In the genomic region with DNA sequence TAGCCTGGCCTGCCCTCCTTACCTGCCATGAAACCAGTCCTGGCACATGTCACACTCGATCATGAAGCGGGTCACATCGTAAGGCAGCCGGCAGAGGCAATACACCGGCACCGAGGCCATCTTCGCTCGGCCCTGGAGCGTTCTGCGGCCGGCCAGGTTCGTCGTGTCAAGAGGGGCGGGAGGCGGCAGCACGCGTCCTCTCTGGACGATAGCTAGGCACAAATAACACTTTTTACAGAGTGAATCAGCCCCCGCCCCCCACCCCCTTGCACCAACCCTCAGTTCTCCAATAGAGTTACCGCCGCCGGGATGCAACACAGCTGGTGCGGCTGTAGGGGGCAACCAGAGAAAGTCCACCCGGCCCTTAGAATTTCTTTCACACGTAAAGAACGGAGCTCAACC, we compare ENCODE assay signal across 1 cellular context.
TF ChIP-seq lines count a peak whose summit lies in the region.

No MANE protein-coding gene starts in this region.

TF ChIP-seq in HEK293, 187 proteins besides CTCF, POLR2A, EP300 and RAD21 (continued from another document):
- TF ChIP-seq, protein P1, sequence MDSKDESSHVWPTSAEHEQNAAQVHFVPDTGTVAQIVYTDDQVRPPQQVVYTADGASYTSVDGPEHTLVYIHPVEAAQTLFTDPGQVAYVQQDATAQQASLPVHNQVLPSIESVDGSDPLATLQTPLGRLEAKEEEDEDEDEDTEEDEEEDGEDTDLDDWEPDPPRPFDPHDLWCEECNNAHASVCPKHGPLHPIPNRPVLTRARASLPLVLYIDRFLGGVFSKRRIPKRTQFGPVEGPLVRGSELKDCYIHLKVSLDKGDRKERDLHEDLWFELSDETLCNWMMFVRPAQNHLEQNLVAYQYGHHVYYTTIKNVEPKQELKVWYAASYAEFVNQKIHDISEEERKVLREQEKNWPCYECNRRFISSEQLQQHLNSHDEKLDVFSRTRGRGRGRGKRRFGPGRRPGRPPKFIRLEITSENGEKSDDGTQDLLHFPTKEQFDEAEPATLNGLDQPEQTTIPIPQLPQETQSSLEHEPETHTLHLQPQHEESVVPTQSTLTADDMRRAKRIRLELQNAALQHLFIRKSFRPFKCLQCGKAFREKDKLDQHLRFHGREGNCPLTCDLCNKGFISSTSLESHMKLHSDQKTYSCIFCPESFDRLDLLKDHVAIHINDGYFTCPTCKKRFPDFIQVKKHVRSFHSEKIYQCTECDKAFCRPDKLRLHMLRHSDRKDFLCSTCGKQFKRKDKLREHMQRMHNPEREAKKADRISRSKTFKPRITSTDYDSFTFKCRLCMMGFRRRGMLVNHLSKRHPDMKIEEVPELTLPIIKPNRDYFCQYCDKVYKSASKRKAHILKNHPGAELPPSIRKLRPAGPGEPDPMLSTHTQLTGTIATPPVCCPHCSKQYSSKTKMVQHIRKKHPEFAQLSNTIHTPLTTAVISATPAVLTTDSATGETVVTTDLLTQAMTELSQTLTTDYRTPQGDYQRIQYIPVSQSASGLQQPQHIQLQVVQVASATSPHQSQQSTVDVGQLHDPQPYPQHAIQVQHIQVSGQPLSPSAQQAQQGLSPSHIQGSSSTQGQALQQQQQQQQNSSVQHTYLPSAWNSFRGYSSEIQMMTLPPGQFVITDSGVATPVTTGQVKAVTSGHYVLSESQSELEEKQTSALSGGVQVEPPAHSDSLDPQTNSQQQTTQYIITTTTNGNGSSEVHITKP (tag by site-specific recombination; IDR thresholded peaks at IDR 0.05): peak; percentile 74
- TF ChIP-seq ZNF184 (tag by site-specific recombination; IDR thresholded peaks at IDR 0.05) (no peak), ZNF169 (tag by site-specific recombination; IDR thresholded peaks at IDR 0.05) (no peak), ZNF175 (tag by site-specific recombination; IDR thresholded peaks at IDR 0.05) (no peak), SP3 (tag by site-specific recombination; IDR thresholded peaks at IDR 0.05) (0 out of 2 replicates have a peak, but pooled peaks have one; percentile 35), ZBTB20 (tag by site-specific recombination; IDR thresholded peaks at IDR 0.05) (peak; percentile 22; the same call in 1 of the 2 replicates), ZNF707 (tag by site-specific recombination; IDR thresholded peaks at IDR 0.05) (no peak), SP2 (tag by site-specific recombination; IDR thresholded peaks at IDR 0.05) (peak; percentile 22; the same call in 1 of the 2 replicates), ZNF600 (tag by site-specific recombination; IDR thresholded peaks at IDR 0.05) (peak; percentile 50; the same call in 1 of the 2 replicates), GLIS2 (tag by site-specific recombination; IDR thresholded peaks at IDR 0.05) (peak; percentile 38; the same call in 1 of the 2 replicates)
